ENCODE assay signal across 1 cellular context in the genomic region with DNA sequence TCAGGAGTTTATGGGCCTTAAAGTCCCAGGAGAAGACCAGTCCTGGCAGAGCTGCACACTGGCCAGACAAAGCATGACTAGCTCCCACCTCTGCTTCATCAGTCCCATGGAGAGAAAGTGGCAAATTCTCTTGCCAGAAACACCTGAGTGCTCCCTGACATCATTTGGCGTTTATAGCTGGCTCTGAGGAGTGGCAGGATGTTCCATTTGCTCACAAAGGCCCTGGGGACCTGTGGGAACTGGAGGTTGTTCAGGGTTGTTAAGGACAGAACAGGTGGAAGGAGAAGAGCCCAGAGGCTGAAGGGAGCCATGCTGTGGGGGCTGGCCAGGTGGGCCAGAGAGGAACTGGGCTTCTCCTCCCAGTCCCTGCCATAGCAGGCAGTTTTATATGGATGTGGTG.
TF ChIP-seq lines count a peak whose summit lies in the region.

No MANE protein-coding gene starts in this region.

TF ChIP-seq in IMR-90, 13 proteins besides CTCF, POLR2A, EP300 and RAD21:
- TF ChIP-seq MAFK (IDR thresholded peaks at IDR 0.05; ENCODE audit: low read depth, low read length), result no peak
- no peak for TF ChIP-seq MAZ (IDR thresholded peaks at IDR 0.05; ENCODE audit: borderline replicate concordance, low read depth, low read length)
